In genomic region chr20:57092112-57092899, GRCh38 we compare ENCODE assay signal across 8 cellular contexts.
A peak's percentile ranks its signal among the peaks of the same experiment; 100 is the strongest.
DNase-seq lines count a peak whose midpoint lies in the region; ATAC-seq and TF ChIP-seq lines count a peak whose summit lies in the region.

No MANE protein-coding gene starts in this region.

- H3K4me3 ChIP-seq in BJ (ENCODE audit: low read depth, low read length) (no peak overlapping the region), WERI-Rb-1 (ENCODE audit: low read depth, low read length) (no peak overlapping the region)

- POLR2A ChIA-PET in BJ (lab: Charles Lee), result no interaction called here

- peaks cover 4% of the 10 kb centered on the region for H3K9me3 ChIP-seq in WERI-Rb-1 (ENCODE audit: severe bottlenecking)

- DNase-seq in BJ (ENCODE audit: low read depth) (no peak), GM19240 (ENCODE audit: insufficient read length, low spot score) (peak; percentile 22), NCI-H1105 (lab: John Stamatoyannopoulos, UW) (peak; percentile 54), WERI-Rb-1 (peak; percentile 71), caudate nucleus (lab: John Stamatoyannopoulos, UW) (peak in 57 of 61 donors; percentile 12 to 81 (median 59)), left lobe of liver (ENCODE audit: low spot score) (peak; percentile 66)
- peak; percentile 29 for DNase-seq in stimulated activated CD8-positive, alpha-beta memory T cell treated with anti-CD3 and anti-CD28 coated beads, Interleukin-15, amount 100 ng/mL, for 24 hours (ENCODE audit: low read depth)

- peak; percentile 86 for TF ChIP-seq CTCF in BJ (IDR thresholded peaks at IDR 0.05; ENCODE audit: insufficient read depth, low read depth, low read length)
- peak; percentile 93 for TF ChIP-seq CTCF in WERI-Rb-1 (IDR thresholded peaks at IDR 0.05; ENCODE audit: low read depth, low read length)

- H3K27ac ChIP-seq in WERI-Rb-1 (no peak overlapping the region), caudate nucleus (ENCODE audit: low read depth, low read length) (no peak overlapping the region)

- CTCF ChIA-PET in BJ (lab: Yijun Ruan, JAX), result interaction anchor here (0.6 to 5.0 kb wide), 12 partner anchors 11 to 257 kb away, joined by 3 to 127 read pairs (median 4); partner anchors contain the start of gene SPO11

- ATAC-seq in left lobe of liver (peak; percentile 91), GM21619 (IDR thresholded peaks at IDR 0.05; ENCODE audit: unreplicated experiment) (no peak)

- H3K27me3 ChIP-seq in BJ (ENCODE audit: control insufficient read depth, insufficient read depth, low read length) (peaks cover 2% of the 10 kb centered on the region), WERI-Rb-1 (ENCODE audit: insufficient read depth, low read depth, severe bottlenecking) (peaks cover 9% of the 10 kb centered on the region)

- H3K36me3 ChIP-seq in BJ (ENCODE audit: control insufficient read depth, insufficient read depth, low read length) (no peaks in the 10 kb centered on the region), WERI-Rb-1 (no peaks in the 10 kb centered on the region)
